16 cellular contexts compared by ENCODE assay signal in the genomic region with DNA sequence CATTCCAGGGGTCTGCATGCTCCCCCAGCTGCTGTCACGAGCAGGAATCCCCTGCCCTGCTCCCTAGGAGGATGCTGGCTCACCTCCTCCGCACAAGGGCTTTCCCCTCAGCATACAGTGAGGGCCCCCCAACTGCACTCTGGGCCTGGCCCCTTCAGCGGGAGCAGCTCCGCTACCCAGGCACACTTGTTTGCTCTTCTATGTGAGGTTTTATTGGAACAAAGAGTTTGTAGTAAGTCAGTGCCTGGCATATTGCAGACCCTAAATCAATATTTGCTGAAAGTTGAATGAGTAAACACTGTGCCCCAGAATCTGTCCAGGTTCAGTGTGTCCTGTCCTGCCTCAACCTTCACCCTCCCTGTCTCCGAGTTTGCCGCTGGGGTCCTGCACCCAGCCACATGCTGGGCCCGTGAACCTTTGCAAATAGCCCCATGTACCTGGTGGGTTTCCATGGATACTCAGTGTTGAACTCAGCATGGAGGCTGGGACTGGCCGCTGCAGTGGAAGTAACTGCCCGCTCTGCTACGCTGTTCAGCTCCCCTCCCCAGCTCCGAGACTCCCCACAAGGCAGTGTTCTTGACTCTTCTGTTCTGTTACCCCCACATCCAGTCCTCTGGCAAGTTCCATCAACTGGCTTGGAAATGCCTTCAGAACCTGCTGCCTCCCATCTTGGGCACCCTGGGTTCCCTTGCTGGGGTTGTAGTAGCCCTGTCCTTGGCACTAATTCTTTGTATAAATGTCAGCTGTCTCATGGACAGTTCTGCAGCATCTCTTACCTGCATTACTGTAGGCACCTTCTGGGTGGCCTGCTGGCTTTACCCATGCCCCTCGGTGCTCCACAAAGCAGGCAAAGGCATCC. TPM values are rescaled to one million over a fixed set of nuclear protein-coding genes. Genes with fewer than 3 reads are reported as not detected.
DNase-seq lines count a peak whose midpoint lies in the region; ATAC-seq and TF ChIP-seq lines count a peak whose summit lies in the region.
"Had no signal": no experiment of that assay in that cellular context is flagged by ENCODE, and none has a peak within 500 bp of the region (broad histone marks: within the 10 kb centered on the region; RNA-seq: fewer than 3 reads in every experiment).

No MANE protein-coding gene starts in this region.

- no peaks in the 10 kb centered on the region for H3K27me3 ChIP-seq in body of pancreas
- no peaks in the 10 kb centered on the region for H3K27me3 ChIP-seq in mesendoderm (ENCODE audit: insufficient read depth, low read length, poor library complexity)
- no peaks in the 10 kb centered on the region for H3K27me3 ChIP-seq in upper lobe of right lung
- H3K27me3 ChIP-seq: thyroid gland had no signal

- H3K18ac ChIP-seq in mesendoderm (ENCODE audit: low read length): no peak overlapping the region

- no peak overlapping the region for H2AK5ac ChIP-seq in mesendoderm (ENCODE audit: low read length)

- H3K79me1 ChIP-seq in mesendoderm (ENCODE audit: low read length): no peaks in the 10 kb centered on the region

- H3K4me1 ChIP-seq in body of pancreas: peaks cover 25% of the 10 kb centered on the region
- peaks cover 5% of the 10 kb centered on the region for H3K4me1 ChIP-seq in mesendoderm (ENCODE audit: control insufficient read depth, low read depth, low read length)
- no peaks in the 10 kb centered on the region for H3K4me1 ChIP-seq in upper lobe of right lung
- H3K4me1 ChIP-seq: lower lobe of right lung had no signal

- H3K27ac ChIP-seq in body of pancreas (peak overlapping the region in 1 of 4 donors; percentile 3), mesendoderm (ENCODE audit: low read depth, low read length) (no peak overlapping the region), upper lobe of right lung (no peak overlapping the region)
- H3K27ac ChIP-seq: lower lobe of right lung, thyroid gland had no signal

- H4K8ac ChIP-seq in mesendoderm (ENCODE audit: low read depth, low read length): no peak overlapping the region

- DNase-seq in activated CD8-positive, alpha-beta memory T cell treated with anti-CD3 and anti-CD28 coated beads for 24 hours: peak; percentile 55
- DNase-seq in activated CD8-positive, alpha-beta memory T cell treated with anti-CD3 and anti-CD28 coated beads, Interleukin-2, amount 50 U/mL, for 48 hours: no peak
- DNase-seq in body of pancreas (peak in 3 of 4 donors; percentile 42 to 51 (median 44)), mesendoderm (peak; percentile 31), upper lobe of right lung (peak; percentile 40), NCI-H187 treated with DMSO at 0.1 percent for 48 hours (lab: John Stamatoyannopoulos, UW) (no peak), D341Med (ENCODE audit: low spot score) (no peak)
- DNase-seq: cerebellar nuclear complex, DMS153, GDM1, lower lobe of right lung had no signal

- H4K5ac ChIP-seq in mesendoderm (ENCODE audit: low read length): no peak overlapping the region

- H3K56ac ChIP-seq in mesendoderm (ENCODE audit: low read length): peak overlapping the region; percentile 6

- 35 to 45% methylated on average over 11 to 12 of the region's 12 CpGs for WGBS in body of pancreas, 2 donors
- WGBS in mesendoderm (ENCODE audit: extremely low coverage, insufficient coverage, low lambda C conversion rate): no CpG with 5 or more reads among the region's 12 CpGs

- no peaks in the 10 kb centered on the region for H3K79me2 ChIP-seq in mesendoderm (ENCODE audit: control insufficient read depth, insufficient read depth, low read length)

- TF ChIP-seq POLR2A in body of pancreas (IDR thresholded peaks at IDR 0.05): no peak

- TF ChIP-seq CTCF in body of pancreas (IDR thresholded peaks at IDR 0.05): no peak
- TF ChIP-seq CTCF in upper lobe of right lung (IDR thresholded peaks at IDR 0.05): no peak

- intact Hi-C loops in body of pancreas (cut with DNase I): loop anchor here (10.0 kb wide), 1 partner anchor 317 kb away; no protein-coding TSS in a partner anchor
- intact Hi-C loops in upper lobe of right lung (cut with DNase I): loop anchor here (10.0 kb wide), 1 partner anchor 317 kb away; no protein-coding TSS in a partner anchor

- ATAC-seq in body of pancreas (peak; percentile 55), upper lobe of right lung (no peak), HG02840 (IDR thresholded peaks at IDR 0.05; ENCODE audit: low FRiP score, unreplicated experiment) (no peak)
- ATAC-seq: activated naive CD8-positive, alpha-beta T cell treated with anti-CD3 and anti-CD28 coated beads, Interleukin-2, amount 50 U/mL, for 24 hours had no signal

- no peak overlapping the region for H2BK5ac ChIP-seq in mesendoderm (ENCODE audit: low read length)

- no peak overlapping the region for H3K9ac ChIP-seq in mesendoderm (ENCODE audit: low read length)

- H3K9me3 ChIP-seq in body of pancreas (no peaks in the 10 kb centered on the region), upper lobe of right lung (no peaks in the 10 kb centered on the region)
- H3K9me3 ChIP-seq: lower lobe of right lung, thyroid gland had no signal

- no peak overlapping the region for H3K4me2 ChIP-seq in mesendoderm (ENCODE audit: low read length)

- H3K23ac ChIP-seq in mesendoderm (ENCODE audit: low read length): no peak overlapping the region

- H3K4ac ChIP-seq in mesendoderm (ENCODE audit: low read depth, low read length): no peak overlapping the region

- H3K36me3 ChIP-seq in body of pancreas (replicated peaks in 1 of 2; ENCODE audit: insufficient read depth in 1 of 2, low read depth in 2 of 2) (no peaks in the 10 kb centered on the region), mesendoderm (ENCODE audit: control insufficient read depth, insufficient read depth, low read length) (no peaks in the 10 kb centered on the region), upper lobe of right lung (no peaks in the 10 kb centered on the region)
- H3K36me3 ChIP-seq: lower lobe of right lung, thyroid gland had no signal

- H3K4me3 ChIP-seq in body of pancreas (no peak overlapping the region), mesendoderm (ENCODE audit: low read length) (no peak overlapping the region), upper lobe of right lung (no peak overlapping the region)
- H3K4me3 ChIP-seq: K562, lower lobe of right lung, thyroid gland had no signal

- no peak overlapping the region for H2BK120ac ChIP-seq in mesendoderm (ENCODE audit: low read depth, low read length)

- no peak overlapping the region for H2BK15ac ChIP-seq in mesendoderm (replicated peaks; ENCODE audit: low read depth)

RNA-seq across cellular contexts. Expression of a gene that starts 15.7 kb away (rescaled TPM):
- under 1 TPM; 0.26 to 0.33 TPM for total RNA-seq in body of pancreas
- 2.1 TPM for polyA plus RNA-seq in mesendoderm (2013, experiment 1 of 2)
- polyA plus RNA-seq in mesendoderm (2013, experiment 2 of 2): 2.3 TPM
- 2.7 TPM for total RNA-seq in upper lobe of right lung
- total RNA-seq: glomerular endothelial cell had no signal

Comparison
In these comparisons a context has a peak if more than half of its experiments do, and no peak if none do; other contexts are left out.
1. DNase-seq: peak in activated CD8-positive, alpha-beta memory T cell treated with anti-CD3 and anti-CD28 coated beads for 24 hours (single experiment), body of pancreas (3 of 4), mesendoderm (single experiment) and upper lobe of right lung (single experiment); none in activated CD8-positive, alpha-beta memory T cell treated with anti-CD3 and anti-CD28 coated beads, Interleukin-2, amount 50 U/mL, for 48 hours (single experiment), NCI-H187 treated with DMSO at 0.1 percent for 48 hours (single experiment) and D341Med (single experiment).